In genomic region chr20:20202793-20203192, GRCh38 we compare ENCODE assay signal across 24 cellular contexts.
"Had no signal": no experiment of that assay in that cellular context is flagged by ENCODE, and none has a peak within 500 bp of the region (broad histone marks: within the 10 kb centered on the region; RNA-seq: fewer than 3 reads in every experiment).

No MANE protein-coding gene starts in this region.

- H3K27ac Mint-ChIP-seq: dendritic cell treated with granulocyte-macrophage colony-stimulating factor and Interleukin-4, amounts not matched to agents 40 ng/mL and 50 ng/mL, for 4 days; effector memory CD8-positive, alpha-beta T cell; endodermal cell; mesothelial cell of epicardium; naive B cell had no signal

- H3K4me1 Mint-ChIP-seq: naive B cell had no signal

- ATAC-seq: effector memory CD8-positive, alpha-beta T cell; esophagus mucosa; gastroesophageal sphincter; heart right ventricle; left cardiac atrium; left lung; left ventricle myocardium superior; lower lobe of right lung; mucosa of descending colon had no signal

- H3K36me3 ChIP-seq: colonic mucosa, esophagus squamous epithelium, gastroesophageal sphincter, heart right ventricle, left lung, lower lobe of right lung had no signal

- H3K4me1 ChIP-seq: colonic mucosa, esophagus squamous epithelium, gastroesophageal sphincter, left lung, lower lobe of right lung had no signal

- H3K36me3 Mint-ChIP-seq: mesothelial cell of epicardium, naive B cell had no signal

- H3K9me3 Mint-ChIP-seq: dendritic cell treated with granulocyte-macrophage colony-stimulating factor and Interleukin-4, amounts not matched to agents 40 ng/mL and 50 ng/mL, for 4 days; effector memory CD8-positive, alpha-beta T cell; endodermal cell; mesothelial cell of epicardium; naive B cell had no signal

- H3K4me3 Mint-ChIP-seq: dendritic cell treated with granulocyte-macrophage colony-stimulating factor and Interleukin-4, amounts not matched to agents 40 ng/mL and 50 ng/mL, for 4 days; effector memory CD8-positive, alpha-beta T cell; endodermal cell; mesothelial cell of epicardium; naive B cell had no signal

- H3K27ac ChIP-seq: colonic mucosa, epithelial cell of prostate, esophagus squamous epithelium, gastroesophageal sphincter, heart right ventricle, left lung, lower lobe of right lung had no signal

- H3K4me3 ChIP-seq: colonic mucosa, esophagus squamous epithelium, gastroesophageal sphincter, heart right ventricle, left lung, lower lobe of right lung, mucosa of descending colon had no signal

- H3K27me3 ChIP-seq: colonic mucosa had no signal

- DNase-seq: colonic mucosa; cortex of kidney; effector CD8-positive, alpha-beta T cell; effector memory CD8-positive, alpha-beta T cell; endodermal cell; erythroblast; esophagus squamous epithelium; foreskin fibroblast; foreskin melanocyte; head of caudate nucleus; heart right ventricle; hippocampal formation; left cardiac atrium; left lung; left ventricle myocardium superior; lower lobe of right lung; mesenchymal stem cell; mucosa of descending colon; naive B cell had no signal

- H3K9me3 ChIP-seq: colonic mucosa, esophagus squamous epithelium, gastroesophageal sphincter, heart right ventricle, left lung, lower lobe of right lung, mucosa of descending colon had no signal
